Comparison of ENCODE assay signal across 21 cellular contexts in the genomic region with DNA sequence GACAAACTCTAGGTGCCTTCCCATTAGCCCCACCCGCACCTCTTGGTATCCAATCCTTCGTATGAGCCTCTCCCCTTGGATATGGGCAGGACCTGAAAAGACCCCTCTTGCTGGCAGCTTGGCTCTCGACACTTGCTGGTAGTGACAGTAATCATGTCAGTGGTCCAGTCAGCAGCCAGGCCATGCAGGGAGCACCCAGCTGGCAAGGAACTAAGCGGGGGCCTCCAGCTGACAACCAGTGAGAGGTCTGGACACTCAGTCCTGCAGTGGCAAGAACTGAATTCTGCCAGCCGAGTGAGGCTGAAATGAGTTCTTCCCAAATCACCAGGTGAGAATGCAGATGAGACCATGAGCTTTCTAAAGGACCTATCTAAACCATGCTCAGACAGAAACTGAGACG. TPM values are rescaled to one million over a fixed set of nuclear protein-coding genes. Genes with fewer than 3 reads are reported as not detected.
DNase-seq lines count a peak whose midpoint lies in the region; ATAC-seq and TF ChIP-seq lines count a peak whose summit lies in the region.
"Had no signal": no experiment of that assay in that cellular context is flagged by ENCODE, and none has a peak within 500 bp of the region (broad histone marks: within the 10 kb centered on the region; RNA-seq: fewer than 3 reads in every experiment).

No MANE protein-coding gene starts in this region.

- no peaks in the 10 kb centered on the region for H4K20me1 ChIP-seq in osteoblast (ENCODE audit: insufficient read depth, low read length)

- no peak for TF ChIP-seq POLR2A in uterus (IDR thresholded peaks at IDR 0.05)

- no peaks in the 10 kb centered on the region for H3K9me3 Mint-ChIP-seq in activated naive CD4-positive, alpha-beta T cell treated with anti-CD3 and anti-CD28 coated beads, Interleukin-2, amount 50 U/mL, for 24 hours
- H3K9me3 Mint-ChIP-seq in effector memory CD8-positive, alpha-beta T cell: no peaks in the 10 kb centered on the region
- H3K9me3 Mint-ChIP-seq in Calu3 (ENCODE audit: low read depth, unreplicated experiment) (no peaks in the 10 kb centered on the region), natural killer cell (no peaks in the 10 kb centered on the region)
- H3K9me3 Mint-ChIP-seq: CD8-positive, alpha-beta T cell; HFFc6 had no signal

- peaks cover 4% of the 10 kb centered on the region for H3K4me1 Mint-ChIP-seq in activated naive CD4-positive, alpha-beta T cell treated with anti-CD3 and anti-CD28 coated beads, Interleukin-2, amount 50 U/mL, for 24 hours
- H3K4me1 Mint-ChIP-seq in effector memory CD8-positive, alpha-beta T cell (ENCODE audit: low read depth in 2 of 2): no peaks in the 10 kb centered on the region
- H3K4me1 Mint-ChIP-seq in Calu3 (ENCODE audit: low read depth, unreplicated experiment) (no peaks in the 10 kb centered on the region), natural killer cell (no peaks in the 10 kb centered on the region)
- H3K4me1 Mint-ChIP-seq: IgD-negative memory B cell had no signal

- no peaks in the 10 kb centered on the region for H3K79me2 ChIP-seq in osteoblast (ENCODE audit: insufficient read depth, low read length)

- TF ChIP-seq CTCF in osteoblast (IDR thresholded peaks at IDR 0.05; ENCODE audit: extremely low read depth, low read depth, low read length) (no peak), uterus (IDR thresholded peaks at IDR 0.05) (no peak), Calu3 (IDR thresholded peaks at IDR 0.05; ENCODE audit: unreplicated experiment) (no peak), natural killer cell (IDR thresholded peaks at IDR 0.05) (no peak)

- no TSS peak for BruUV-seq in Calu3 (replicated peaks; lab: Mats Ljungman, UMichigan)

- peak overlapping the region; percentile 30 for H3K27ac Mint-ChIP-seq in activated naive CD4-positive, alpha-beta T cell treated with anti-CD3 and anti-CD28 coated beads, Interleukin-2, amount 50 U/mL, for 24 hours
- peak overlapping the region; percentile 47 to 76 for H3K27ac Mint-ChIP-seq in effector memory CD8-positive, alpha-beta T cell
- H3K27ac Mint-ChIP-seq in Calu3 (ENCODE audit: unreplicated experiment): no peak overlapping the region
- no peak overlapping the region for H3K27ac Mint-ChIP-seq in natural killer cell
- H3K27ac Mint-ChIP-seq: CD8-positive, alpha-beta T cell; HFFc6 had no signal

- CTCF ChIA-PET in Calu3 (lab: Charles Lee): no interaction called here

- H3K27ac ChIP-seq in osteoblast (ENCODE audit: low read depth, low read length): no peak overlapping the region
- peak overlapping the region; percentile 47 to 85 for H3K27ac ChIP-seq in uterus
- H3K27ac ChIP-seq: GM23248 had no signal

- H3K4me2 ChIP-seq in osteoblast (ENCODE audit: insufficient read depth, low read length): no peak overlapping the region

- no peak for DNase-seq in activated naive CD4-positive, alpha-beta T cell treated with Interleukin-2 at 50 U/mL for 16 hours
- no peak for DNase-seq in effector memory CD8-positive, alpha-beta T cell
- DNase-seq in osteoblast (ENCODE audit: insufficient read length, low spot score, missing footprints): peak; percentile 14
- no peak for DNase-seq in uterus
- no peak for DNase-seq in Calu3
- DNase-seq in natural killer cell: no peak
- no peak for DNase-seq in activated naive CD4-positive, alpha-beta T cell treated with anti-CD3 and anti-CD28 coated beads, Interleukin-2, amount 50 U/mL, for 16 hours
- DNase-seq: 8988T; CD8-positive, alpha-beta T cell; DMS79; GM23248; HFFc6; NCI-H1105 treated with DMSO at 0.1 percent for 48 hours; NCI-H1694 treated with DMSO at 0.1 percent for 48 hours; NCI-H2107; NCI-H226; NCI-H524 treated with DMSO at 0.1 percent for 48 hours had no signal

- intact Hi-C loops in uterus (cut with DNase I; ENCODE audit: low total_unique reads) (no loop called here), Calu3 (cut with micrococcal nuclease; ENCODE audit: unreplicated experiment) (no loop called here), natural killer cell (cut with micrococcal nuclease) (no loop called here)

- ATAC-seq in effector memory CD8-positive, alpha-beta T cell (replicated peaks): no peak
- no peak for ATAC-seq in natural killer cell
- ATAC-seq: CD8-positive, alpha-beta T cell; Panc1; Right ventricle myocardium inferior had no signal

- no peaks in the 10 kb centered on the region for H3K27me3 Mint-ChIP-seq in activated naive CD4-positive, alpha-beta T cell treated with anti-CD3 and anti-CD28 coated beads, Interleukin-2, amount 50 U/mL, for 24 hours
- no peaks in the 10 kb centered on the region for H3K27me3 Mint-ChIP-seq in effector memory CD8-positive, alpha-beta T cell
- H3K27me3 Mint-ChIP-seq in Calu3 (ENCODE audit: unreplicated experiment) (no peaks in the 10 kb centered on the region), natural killer cell (ENCODE audit: low read depth in 2 of 2) (no peaks in the 10 kb centered on the region)
- H3K27me3 Mint-ChIP-seq: IgD-negative memory B cell had no signal

- no peaks in the 10 kb centered on the region for H3K4me1 ChIP-seq in osteoblast (ENCODE audit: insufficient read depth, low read length)
- peaks cover 0 to 18% of the 10 kb centered on the region in 2 donors for H3K4me1 ChIP-seq in uterus

- H3K4me3 Mint-ChIP-seq in activated naive CD4-positive, alpha-beta T cell treated with anti-CD3 and anti-CD28 coated beads, Interleukin-2, amount 50 U/mL, for 24 hours: no peak overlapping the region
- no peak overlapping the region for H3K4me3 Mint-ChIP-seq in effector memory CD8-positive, alpha-beta T cell
- H3K4me3 Mint-ChIP-seq in Calu3 (ENCODE audit: low read depth, unreplicated experiment) (no peak overlapping the region), natural killer cell (no peak overlapping the region)
- H3K4me3 Mint-ChIP-seq: CD8-positive, alpha-beta T cell; HFFc6; IgD-negative memory B cell had no signal

- H3K9me3 ChIP-seq in osteoblast (ENCODE audit: low read depth, low read length): no peaks in the 10 kb centered on the region
- H3K9me3 ChIP-seq in uterus: no peaks in the 10 kb centered on the region

- H3K36me3 ChIP-seq in osteoblast (ENCODE audit: insufficient read depth, low read length) (peaks cover 4% of the 10 kb centered on the region), uterus (no peaks in the 10 kb centered on the region)

- H3K36me3 Mint-ChIP-seq in activated naive CD4-positive, alpha-beta T cell treated with anti-CD3 and anti-CD28 coated beads, Interleukin-2, amount 50 U/mL, for 24 hours: peaks cover 8% of the 10 kb centered on the region
- peaks cover 42% of the 10 kb centered on the region for H3K36me3 Mint-ChIP-seq in effector memory CD8-positive, alpha-beta T cell (ENCODE audit: insufficient read depth)
- peaks cover 53% of the 10 kb centered on the region for H3K36me3 Mint-ChIP-seq in Calu3 (ENCODE audit: insufficient read depth, unreplicated experiment)
- H3K36me3 Mint-ChIP-seq in natural killer cell: no peaks in the 10 kb centered on the region

- H2AFZ ChIP-seq in osteoblast (ENCODE audit: low read length): no peak overlapping the region
- H2AFZ ChIP-seq: GM23248 had no signal

- no peak overlapping the region for H3K4me3 ChIP-seq in osteoblast (ENCODE audit: insufficient read depth, low read length)
- no peak overlapping the region for H3K4me3 ChIP-seq in uterus
- H3K4me3 ChIP-seq: GM23248 had no signal

- H3K27me3 ChIP-seq in osteoblast (ENCODE audit: insufficient read depth, low read length) (no peaks in the 10 kb centered on the region), uterus (no peaks in the 10 kb centered on the region)

RNA-seq across cellular contexts. Expression of a gene that starts 46.4 kb away (rescaled TPM):
- total RNA-seq in osteoblast (11.2 and 16.5 TPM in 2 replicates), uterus (100 to 1,000 TPM in 2 of 4 donors, 10 to 100 TPM in 2; 26.1 to 237 (median 109) TPM), Calu3 (2022) (121 and 127 TPM in 2 replicates), natural killer cell (10 to 100 TPM; 40.4 to 55.0 (median 41.0) TPM)

Comparison
In these comparisons a context has a peak if more than half of its experiments do, and no peak if none do; other contexts are left out.
1. H3K27ac Mint-ChIP-seq: peak in activated naive CD4-positive, alpha-beta T cell treated with anti-CD3 and anti-CD28 coated beads, Interleukin-2, amount 50 U/mL, for 24 hours (single experiment) and effector memory CD8-positive, alpha-beta T cell (2 of 2); none in Calu3 (single experiment) and natural killer cell (0 of 2).